Comparison of ENCODE assay signal across 1 cellular context in the genomic region with DNA sequence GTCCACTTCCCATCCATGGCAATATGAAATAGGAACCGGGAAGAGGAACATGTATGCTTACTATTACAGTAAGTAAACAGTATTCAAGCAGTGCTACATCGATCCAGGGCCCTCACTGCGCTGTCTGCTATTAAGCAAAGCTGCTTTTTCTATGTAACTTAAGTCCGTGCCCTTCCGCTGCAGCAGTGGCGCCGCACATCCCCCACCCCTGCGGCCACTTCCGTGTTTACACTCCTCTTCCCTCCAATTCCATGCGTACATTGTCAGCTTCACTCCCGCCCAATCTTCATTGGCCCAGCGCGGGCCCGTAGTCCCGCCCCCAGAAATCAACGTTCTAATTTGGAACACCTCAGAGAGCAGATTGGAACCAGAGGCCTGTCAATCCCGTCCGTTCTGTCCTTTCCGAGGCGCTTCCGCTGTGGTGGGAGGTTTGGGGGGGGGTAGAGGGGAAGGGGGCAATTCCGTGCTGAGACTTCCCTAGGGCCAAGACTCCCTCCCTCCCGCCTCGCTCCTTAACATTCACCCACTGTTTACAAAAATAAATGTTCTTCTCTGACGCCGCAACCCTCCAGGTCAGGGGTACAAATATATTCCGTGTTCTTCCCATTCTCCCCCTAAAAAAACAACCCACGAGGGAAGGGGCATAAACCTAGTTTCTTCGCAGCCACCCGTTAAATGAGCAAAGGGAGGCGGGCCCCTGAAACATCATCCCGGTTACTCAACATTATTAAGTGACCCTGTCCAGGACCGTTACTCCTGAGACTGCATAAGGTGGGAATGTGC.
TF ChIP-seq lines count a peak whose summit lies in the region.

No MANE protein-coding gene starts in this region.

TF ChIP-seq in liver, 16 proteins besides CTCF, POLR2A, EP300 and RAD21 (continued from another document):
- TF ChIP-seq, protein P1, sequence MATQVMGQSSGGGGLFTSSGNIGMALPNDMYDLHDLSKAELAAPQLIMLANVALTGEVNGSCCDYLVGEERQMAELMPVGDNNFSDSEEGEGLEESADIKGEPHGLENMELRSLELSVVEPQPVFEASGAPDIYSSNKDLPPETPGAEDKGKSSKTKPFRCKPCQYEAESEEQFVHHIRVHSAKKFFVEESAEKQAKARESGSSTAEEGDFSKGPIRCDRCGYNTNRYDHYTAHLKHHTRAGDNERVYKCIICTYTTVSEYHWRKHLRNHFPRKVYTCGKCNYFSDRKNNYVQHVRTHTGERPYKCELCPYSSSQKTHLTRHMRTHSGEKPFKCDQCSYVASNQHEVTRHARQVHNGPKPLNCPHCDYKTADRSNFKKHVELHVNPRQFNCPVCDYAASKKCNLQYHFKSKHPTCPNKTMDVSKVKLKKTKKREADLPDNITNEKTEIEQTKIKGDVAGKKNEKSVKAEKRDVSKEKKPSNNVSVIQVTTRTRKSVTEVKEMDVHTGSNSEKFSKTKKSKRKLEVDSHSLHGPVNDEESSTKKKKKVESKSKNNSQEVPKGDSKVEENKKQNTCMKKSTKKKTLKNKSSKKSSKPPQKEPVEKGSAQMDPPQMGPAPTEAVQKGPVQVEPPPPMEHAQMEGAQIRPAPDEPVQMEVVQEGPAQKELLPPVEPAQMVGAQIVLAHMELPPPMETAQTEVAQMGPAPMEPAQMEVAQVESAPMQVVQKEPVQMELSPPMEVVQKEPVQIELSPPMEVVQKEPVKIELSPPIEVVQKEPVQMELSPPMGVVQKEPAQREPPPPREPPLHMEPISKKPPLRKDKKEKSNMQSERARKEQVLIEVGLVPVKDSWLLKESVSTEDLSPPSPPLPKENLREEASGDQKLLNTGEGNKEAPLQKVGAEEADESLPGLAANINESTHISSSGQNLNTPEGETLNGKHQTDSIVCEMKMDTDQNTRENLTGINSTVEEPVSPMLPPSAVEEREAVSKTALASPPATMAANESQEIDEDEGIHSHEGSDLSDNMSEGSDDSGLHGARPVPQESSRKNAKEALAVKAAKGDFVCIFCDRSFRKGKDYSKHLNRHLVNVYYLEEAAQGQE (IDR thresholded peaks at IDR 0.05): peak; percentile 77
- TF ChIP-seq HNF4G (IDR thresholded peaks at IDR 0.05) (peak; percentile 26), FOXA2 (IDR thresholded peaks at IDR 0.05) (peak; percentile 95), JUND (IDR thresholded peaks at IDR 0.05) (peak; percentile 45 to 77), RXRA (IDR thresholded peaks at IDR 0.05) (peak; percentile 46 to 80), EGR1 (IDR thresholded peaks at IDR 0.05; ENCODE audit: low read depth in 2 of 2) (peak; percentile 91 to 96), GABPA (IDR thresholded peaks at IDR 0.05 in 1 of 2, conservative IDR thresholded peaks at IDR 0.05 in 1 of 2) (peak; percentile 59 to 87), NR2F2 (IDR thresholded peaks at IDR 0.05) (peak; percentile 63), FOXA1 (IDR thresholded peaks at IDR 0.05) (peak; percentile 92), HNF4A (conservative IDR thresholded peaks at IDR 0.05) (peak; percentile 51 to 65), TAF1 (conservative IDR thresholded peaks at IDR 0.05) (peak; percentile 84)
- TF ChIP-seq, protein P2, sequence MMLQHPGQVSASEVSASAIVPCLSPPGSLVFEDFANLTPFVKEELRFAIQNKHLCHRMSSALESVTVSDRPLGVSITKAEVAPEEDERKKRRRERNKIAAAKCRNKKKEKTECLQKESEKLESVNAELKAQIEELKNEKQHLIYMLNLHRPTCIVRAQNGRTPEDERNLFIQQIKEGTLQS (IDR thresholded peaks at IDR 0.05): peak; percentile 48
